In genomic region chr5:113179156-113179555, GRCh38 we compare ENCODE assay signal across 22 cellular contexts.
A peak's percentile ranks its signal among the peaks of the same experiment; 100 is the strongest.
DNase-seq lines count a peak whose midpoint lies in the region; ATAC-seq, FAIRE-seq and TF ChIP-seq lines count a peak whose summit lies in the region.
"Had no signal": no experiment of that assay in that cellular context is flagged by ENCODE, and none has a peak within 500 bp of the region (broad histone marks: within the 10 kb centered on the region; RNA-seq: fewer than 3 reads in every experiment).

No MANE protein-coding gene starts in this region.

- no peaks in the 10 kb centered on the region for H3K9me3 ChIP-seq in endodermal cell (ENCODE audit: control insufficient read depth, low read length)

- H3K27me3 Mint-ChIP-seq in endodermal cell (ENCODE audit: insufficient read depth): no peaks in the 10 kb centered on the region
- peaks cover 4% of the 10 kb centered on the region for H3K27me3 Mint-ChIP-seq in nephron progenitor cell (ENCODE audit: low read depth, poor library complexity)

- H3K27ac ChIP-seq in endodermal cell (ENCODE audit: low read depth, low read length): no peak overlapping the region

- H3K9ac ChIP-seq in endodermal cell (ENCODE audit: extremely low read depth, low read length, poor library complexity, severe bottlenecking): no peak overlapping the region

- H3K36me3 Mint-ChIP-seq in endodermal cell (ENCODE audit: low read depth) (peaks cover 60% of the 10 kb centered on the region), nephron progenitor cell (ENCODE audit: low read depth) (no peaks in the 10 kb centered on the region)
- H3K36me3 Mint-ChIP-seq: activated CD8-positive, alpha-beta memory T cell treated with anti-CD3 and anti-CD28 coated beads, Interleukin-2, amount 10 ng/mL, durations not matched to agents 7 days and 5 days; activated naive CD4-positive, alpha-beta T cell treated with anti-CD3 and anti-CD28 coated beads, Interleukin-2, amount 50 U/mL, for 72 hours; CD8-positive, alpha-beta T cell had no signal

- H3K4me3 Mint-ChIP-seq in endodermal cell: peak overlapping the region; percentile 0
- H3K4me3 Mint-ChIP-seq in nephron progenitor cell: no peak overlapping the region
- H3K4me3 Mint-ChIP-seq: activated CD8-positive, alpha-beta memory T cell treated with anti-CD3 and anti-CD28 coated beads, Interleukin-2, amount 10 ng/mL, durations not matched to agents 7 days and 5 days; CD8-positive, alpha-beta T cell; neural crest cell had no signal

- no peak for TF ChIP-seq CTCF in endodermal cell (conservative IDR thresholded peaks at IDR 0.05)
- TF ChIP-seq CTCF in nephron progenitor cell (IDR thresholded peaks at IDR 0.05): no peak

- no peaks in the 10 kb centered on the region for H3K27me3 ChIP-seq in endodermal cell (ENCODE audit: control insufficient read depth, insufficient read depth, low read length, poor library complexity, severe bottlenecking)

- H3K27ac Mint-ChIP-seq in endodermal cell: peak overlapping the region; percentile 36
- peak overlapping the region; percentile 60 for H3K27ac Mint-ChIP-seq in nephron progenitor cell
- H3K27ac Mint-ChIP-seq: activated CD8-positive, alpha-beta memory T cell treated with anti-CD3 and anti-CD28 coated beads, Interleukin-2, amount 10 ng/mL, durations not matched to agents 7 days and 5 days; activated naive CD4-positive, alpha-beta T cell treated with anti-CD3 and anti-CD28 coated beads, Interleukin-2, amount 50 U/mL, for 72 hours; CD8-positive, alpha-beta T cell had no signal

- H3K4me1 Mint-ChIP-seq in endodermal cell: peaks cover 84% of the 10 kb centered on the region
- H3K4me1 Mint-ChIP-seq in nephron progenitor cell: peaks cover 58% of the 10 kb centered on the region

- peaks cover 83% of the 10 kb centered on the region for H3K36me3 ChIP-seq in endodermal cell (ENCODE audit: control insufficient read depth, insufficient read depth, low read length)

- ATAC-seq in HG03439 (IDR thresholded peaks at IDR 0.05; ENCODE audit: unreplicated experiment) (no peak), esophagus mucosa (no peak)
- ATAC-seq: activated CD8-positive, alpha-beta memory T cell treated with anti-CD3 and anti-CD28 coated beads, Interleukin-2, amount 10 ng/mL, durations not matched to agents 7 days and 5 days; activated naive CD4-positive, alpha-beta T cell treated with anti-CD3 and anti-CD28 coated beads, Interleukin-2, amount 50 U/mL, for 72 hours; CD8-positive, alpha-beta T cell; HCT116 had no signal

- H3K4me3 ChIP-seq in endodermal cell (ENCODE audit: low read length): peak overlapping the region; percentile 29

- H3K9me3 Mint-ChIP-seq in endodermal cell (no peaks in the 10 kb centered on the region), nephron progenitor cell (no peaks in the 10 kb centered on the region)
- H3K9me3 Mint-ChIP-seq: activated naive CD4-positive, alpha-beta T cell treated with anti-CD3 and anti-CD28 coated beads, Interleukin-2, amount 50 U/mL, for 72 hours; CD8-positive, alpha-beta T cell; neural crest cell had no signal

- DNase-seq in DMS 273 treated with DMSO at 0.1 percent for 48 hours (lab: John Stamatoyannopoulos, UW) (peak; percentile 62), NCI-H524 (lab: John Stamatoyannopoulos, UW) (peak; percentile 96 to 98), endodermal cell (peak; percentile 55), nephron progenitor cell (no peak), urothelium cell line (ENCODE audit: low spot score) (no peak)
- DNase-seq: activated CD4-positive, alpha-beta T cell treated with anti-CD3 and anti-CD28 coated beads for 48 hours; activated CD8-positive, alpha-beta memory T cell treated with anti-CD3 and anti-CD28 coated beads, Interleukin-2, amount 10 ng/mL, durations not matched to agents 7 days and 5 days; CD8-positive, alpha-beta T cell; DMS79; effector CD4-positive, alpha-beta T cell; IMR-90; midbrain; NCI-H1417 treated with DMSO at 0.1 percent for 48 hours; NCI-H2107; NCI-H774; SHP77 treated with DMSO at 0.1 percent for 48 hours had no signal

- H3K4me1 ChIP-seq in endodermal cell (ENCODE audit: control insufficient read depth, insufficient read depth, low read length): peaks cover 23% of the 10 kb centered on the region

- FAIRE-seq in urothelium cell line (lab: Jason Lieb, UNC): no peak
- FAIRE-seq: astrocyte had no signal

Comparison
In these comparisons a context has a peak if more than half of its experiments do, and no peak if none do; other contexts are left out.
1. DNase-seq: peak in DMS 273 treated with DMSO at 0.1 percent for 48 hours (single experiment), NCI-H524 (2 of 2) and endodermal cell (single experiment); none in nephron progenitor cell (single experiment) and urothelium cell line (single experiment).